Comparison of ENCODE assay signal across 15 cellular contexts in the genomic region with DNA sequence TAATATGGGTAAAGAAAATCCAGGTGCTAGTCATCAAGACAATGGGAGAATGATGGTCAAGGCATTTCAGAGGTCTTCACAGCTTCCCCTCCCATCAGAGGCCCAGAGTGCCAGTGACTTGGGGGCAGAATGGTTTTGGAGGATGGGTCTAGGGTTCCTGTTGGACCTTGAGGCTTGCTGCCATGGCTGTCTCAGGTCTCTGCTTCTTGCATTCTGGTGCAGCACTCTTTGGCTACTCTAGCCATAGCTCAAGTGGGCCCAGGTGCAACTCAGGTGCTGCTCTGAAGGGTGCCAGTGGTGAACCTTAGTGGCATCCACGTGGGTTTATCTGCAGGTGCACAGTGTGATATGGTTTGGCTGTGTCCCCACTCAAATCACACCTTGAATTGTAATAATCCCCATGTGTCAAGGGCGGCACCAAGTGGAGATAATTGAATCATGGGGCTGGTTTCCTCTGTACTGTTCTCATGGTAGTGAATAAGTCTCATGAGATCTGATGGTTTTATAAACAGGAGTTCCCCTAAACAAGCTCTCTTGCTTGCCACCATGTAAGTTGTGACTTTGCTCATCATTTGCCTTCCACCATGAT. TPM values are rescaled to one million over a fixed set of nuclear protein-coding genes. Genes with fewer than 3 reads are reported as not detected.
DNase-seq lines count a peak whose midpoint lies in the region; ATAC-seq and TF ChIP-seq lines count a peak whose summit lies in the region.
"Had no signal": no experiment of that assay in that cellular context is flagged by ENCODE, and none has a peak within 500 bp of the region (broad histone marks: within the 10 kb centered on the region; RNA-seq: fewer than 3 reads in every experiment).

No MANE protein-coding gene starts in this region.

- H3K4me1 ChIP-seq in GM23338 (ENCODE audit: insufficient read depth) (no peaks in the 10 kb centered on the region), heart right ventricle (no peaks in the 10 kb centered on the region)
- H3K4me1 ChIP-seq: A549, Caco-2 had no signal

- H3K27me3 ChIP-seq in GM23338 (ENCODE audit: insufficient read depth) (no peaks in the 10 kb centered on the region), heart right ventricle (no peaks in the 10 kb centered on the region)

- no peak overlapping the region for H3K4me2 ChIP-seq in GM23338
- H3K4me2 ChIP-seq: A549 had no signal

- peaks cover 1% of the 10 kb centered on the region for H3K27me3 Mint-ChIP-seq in GM23338 (ENCODE audit: insufficient read depth, low read depth, poor library complexity)

- no peaks in the 10 kb centered on the region for H3F3A ChIP-seq in GM23338 (replicated peaks; ENCODE audit: low read depth)

- TF ChIP-seq CTCF in GM23338 (conservative IDR thresholded peaks at IDR 0.05; ENCODE audit: low read depth in 2 of 2) (peak; percentile 17 to 58; a peak in 2 of 4 replicates), epithelial cell of esophagus (IDR thresholded peaks at IDR 0.05; ENCODE audit: insufficient read depth, low read depth, low read length, missing control alignments) (peak; percentile 16), heart right ventricle (IDR thresholded peaks at IDR 0.05) (no peak)

- H3K27ac ChIP-seq in GM23338 (ENCODE audit: low read depth) (no peak overlapping the region), heart right ventricle (no peak overlapping the region)
- H3K27ac ChIP-seq: A549 had no signal

- intact Hi-C loops in heart right ventricle (cut with DNase I), result no loop called here

- H3K4me1 Mint-ChIP-seq in GM23338, result no peaks in the 10 kb centered on the region

- H3K4me3 ChIP-seq in GM23338 (no peak overlapping the region), epithelial cell of esophagus (ENCODE audit: low read length) (no peak overlapping the region), heart right ventricle (no peak overlapping the region)
- H3K4me3 ChIP-seq: A549 had no signal

- H3K9me2 ChIP-seq in GM23338 (ENCODE audit: insufficient read depth), result no peaks in the 10 kb centered on the region

- no peaks in the 10 kb centered on the region for H4K20me1 ChIP-seq in GM23338 (replicated peaks; ENCODE audit: insufficient read depth)

- no peaks in the 10 kb centered on the region for H3K36me3 Mint-ChIP-seq in GM23338 (ENCODE audit: low read depth)

- H3K36me3 ChIP-seq in GM23338 (ENCODE audit: insufficient read depth) (no peaks in the 10 kb centered on the region), heart right ventricle (no peaks in the 10 kb centered on the region)

- H3K9me3 ChIP-seq in heart right ventricle, result peaks cover 0 to 4% (median 0%) of the 10 kb centered on the region in 11 donors
- H3K9me3 ChIP-seq: A549, Caco-2 had no signal

- no peaks in the 10 kb centered on the region for H3K9me3 Mint-ChIP-seq in GM23338

- H3K79me2 ChIP-seq in GM23338 (replicated peaks; ENCODE audit: insufficient read depth), result no peaks in the 10 kb centered on the region

- H3K27ac Mint-ChIP-seq in GM23338, result no peak overlapping the region

- peak; percentile 14 to 44 (median 40) for DNase-seq in NCI-H1417 (lab: John Stamatoyannopoulos, UW)
- DNase-seq in NCI-H1417 treated with DMSO at 0.1 percent for 48 hours (lab: John Stamatoyannopoulos, UW), result no peak
- DNase-seq in GM23338 (ENCODE audit: low spot score), result no peak
- DNase-seq in NCI-H2081 treated with DMSO at 0.1 percent for 48 hours (lab: John Stamatoyannopoulos, UW), result peak; percentile 23
- DNase-seq in epithelial cell of esophagus (ENCODE audit: low read depth), result no peak
- no peak for DNase-seq in GM03348 (ENCODE audit: low spot score)
- no peak for DNase-seq in heart right ventricle
- DNase-seq: activated CD4-positive, alpha-beta T cell treated with anti-CD3 and anti-CD28 coated beads for 4 hours; Caco-2; erythroblast; head of caudate nucleus; kidney glomerular epithelial cell; stimulated activated CD4-positive, alpha-beta T cell treated with anti-CD3 and anti-CD28 coated beads, Interleukin-12 subunit alpha, Interleukin-12 subunit beta, amount 100 ng/mL, for 4 hours had no signal

- no peak for ATAC-seq in GM23338
- no peak for ATAC-seq in heart right ventricle
- ATAC-seq in GM19452 (IDR thresholded peaks at IDR 0.05; ENCODE audit: unreplicated experiment), result no peak
- ATAC-seq: A549 had no signal

- peak overlapping the region; percentile 28; the same call in 1 of the 2 replicates for H2AFZ ChIP-seq in GM23338

- WGBS in heart right ventricle, 2 donors, result 41 to 50% methylated on average over 2 of the region's 2 CpGs

- no peak overlapping the region for H3K4me3 Mint-ChIP-seq in GM23338

TF ChIP-seq in GM23338, 12 proteins besides CTCF, POLR2A, EP300 and RAD21 (continues in another document):
- TF ChIP-seq REST (IDR thresholded peaks at IDR 0.05; ENCODE audit: unreplicated experiment), result no peak

RNA-seq across cellular contexts. Expression of gene PEX5L, which starts 48.5 kb away (rescaled TPM):
- total RNA-seq in GM23338 (2014; rRNA removed; shearing (Covaris generic)), result 5.4 and 7.0 TPM in 2 replicates
- polyA plus RNA-seq in GM23338 (2016; fragmentation: Nextera tagmentation; extraction: Ambion mirVana) (4.6 and 6.3 TPM in 2 replicates), heart right ventricle (under 1 TPM; 0.01 to 0.07 TPM)
- under 1 TPM in 7 of 10 donors, not detected in 3; 0.25 to 0.94 (median 0.42) TPM for total RNA-seq in heart right ventricle
- total RNA-seq: Caco-2 had no signal

Comparison
In these comparisons a context has a peak if more than half of its experiments do, and no peak if none do; other contexts are left out.
1. DNase-seq: peak in NCI-H1417 (3 of 3) and NCI-H2081 treated with DMSO at 0.1 percent for 48 hours (single experiment); none in NCI-H1417 treated with DMSO at 0.1 percent for 48 hours (single experiment), GM23338 (single experiment), epithelial cell of esophagus (single experiment), GM03348 (single experiment) and heart right ventricle (0 of 2).
2. CTCF ChIP-seq: peak in GM23338 (2 of 2) and epithelial cell of esophagus (single experiment); none in heart right ventricle (0 of 9).